ENCODE assay signal across 17 cellular contexts in the genomic region with DNA sequence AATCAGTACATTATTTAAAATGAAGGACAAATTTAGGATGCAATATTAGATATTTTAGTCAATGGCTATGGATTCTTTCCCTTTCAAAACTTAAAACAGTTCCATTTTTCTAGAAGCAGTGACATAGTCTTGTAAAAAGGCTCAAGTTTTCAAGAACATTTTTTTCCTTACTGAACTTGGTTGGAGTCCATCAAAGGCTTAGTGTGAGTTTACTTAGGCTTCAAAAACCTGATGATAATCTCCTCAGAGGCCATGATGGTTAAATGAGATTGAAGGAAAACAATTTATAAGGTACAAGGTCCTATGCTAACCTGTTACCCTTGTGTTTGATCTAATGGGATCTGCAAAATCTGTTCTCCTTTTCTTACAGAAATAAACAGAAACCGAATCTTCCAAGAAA.
A peak's percentile ranks its signal among the peaks of the same experiment; 100 is the strongest.
DNase-seq lines count a peak whose midpoint lies in the region; ATAC-seq, FAIRE-seq and TF ChIP-seq lines count a peak whose summit lies in the region.
"Had no signal": no experiment of that assay in that cellular context is flagged by ENCODE, and none has a peak within 500 bp of the region (broad histone marks: within the 10 kb centered on the region; RNA-seq: fewer than 3 reads in every experiment).

No MANE protein-coding gene starts in this region.

- no peak overlapping the region for H2BK20ac ChIP-seq in H1 (ENCODE audit: low read length)

- H2AK5ac ChIP-seq in H1 (ENCODE audit: low read depth, low read length) = no peak overlapping the region

- H3K18ac ChIP-seq in H1 (ENCODE audit: extremely low read depth, low read length) = no peak overlapping the region

- H2AFZ ChIP-seq in H1 (ENCODE audit: low read length) = no peak overlapping the region

- no peak overlapping the region for H4K5ac ChIP-seq in H1 (ENCODE audit: insufficient read length, low read depth, low read length)

- intact Hi-C loops in dorsolateral prefrontal cortex (cut with DNase I) = no loop called here

- H3K4ac ChIP-seq in H1 (replicated peaks; ENCODE audit: insufficient read length, low read depth, low read length) = no peak overlapping the region

- H3K56ac ChIP-seq in H1 (replicated peaks; ENCODE audit: insufficient read length, low read depth, low read length) = no peak overlapping the region

- H4K8ac ChIP-seq in H1 (ENCODE audit: extremely low read depth, insufficient read depth, low read length) = no peak overlapping the region

- H3K79me1 ChIP-seq in H1 (ENCODE audit: low read depth, low read length) = no peaks in the 10 kb centered on the region

- no peak for TF ChIP-seq EP300 in H1 (IDR thresholded peaks at IDR 0.05; ENCODE audit: borderline replicate concordance in 1 of 2, low read depth in 2 of 2, low read length in 2 of 2)

- no peak overlapping the region for H3K9ac ChIP-seq in H1 (replicated peaks in 1 of 4; ENCODE audit: extremely low read depth in 1 of 4, low read depth in 3 of 4, low read length in 3 of 4)
- H3K9ac ChIP-seq: BLaER1 had no signal

- no peak overlapping the region for H3K27ac ChIP-seq in H1 (ENCODE audit: low read depth, low read length)
- H3K27ac ChIP-seq in dorsolateral prefrontal cortex = no peak overlapping the region
- H3K27ac ChIP-seq: BLaER1 had no signal

- no peaks in the 10 kb centered on the region for H3K79me2 ChIP-seq in H1 (ENCODE audit: control insufficient read depth in 1 of 2, insufficient read depth in 2 of 2, low read length in 2 of 2)

- H2BK120ac ChIP-seq in H1 (replicated peaks; ENCODE audit: low read depth, low read length) = no peak overlapping the region

- no peak overlapping the region for H3K23ac ChIP-seq in H1 (ENCODE audit: insufficient read length)

- POLR2A ChIA-PET in H1 (lab: Charles Lee; ENCODE audit: partially characterized antibody) = no interaction called here

- peak; percentile 44 for FAIRE-seq in GM19239 (lab: Jason Lieb, UNC)
- peak; percentile 7 for FAIRE-seq in H1 (lab: Jason Lieb, UNC)
- FAIRE-seq: G401.6, GM12892, GM18507 had no signal

- H3K27me3 ChIP-seq in H1 (replicated peaks in 1 of 4; ENCODE audit: control insufficient read depth in 3 of 4, extremely low read depth in 1 of 4, insufficient read depth in 3 of 4, low read length in 3 of 4) (no peaks in the 10 kb centered on the region), dorsolateral prefrontal cortex (no peaks in the 10 kb centered on the region)
- H3K27me3 ChIP-seq: BLaER1 had no signal

- H3K4me1 ChIP-seq in H1 (replicated peaks in 1 of 4; ENCODE audit: control insufficient read depth in 3 of 4, insufficient read depth in 4 of 4, low read length in 3 of 4) = peaks cover 0 to 2% (median 0%) of the 10 kb centered on the region in 4 experiments; a peak in 1 of 7 replicates
- H3K4me1 ChIP-seq: BLaER1 had no signal

- peaks cover 0 to 4% (median 0%) of the 10 kb centered on the region in 4 experiments; a peak in 1 of 8 replicates for H3K36me3 ChIP-seq in H1 (ENCODE audit: control insufficient read depth in 2 of 4, insufficient read depth in 4 of 4, low read length in 3 of 4)

- no peak for TF ChIP-seq POLR2A in H1 (IDR thresholded peaks at IDR 0.05; ENCODE audit: control extremely low read depth in 1 of 2, low read depth in 2 of 2, low read length in 2 of 2)

- no peaks in the 10 kb centered on the region for H3K9me3 ChIP-seq in H1 (ENCODE audit: insufficient read depth in 2 of 2, low read depth in 1 of 2, low read length in 1 of 2)
- H3K9me3 ChIP-seq: BLaER1 had no signal

- no peak overlapping the region for H3K4me3 ChIP-seq in LNCaP clone FGC (ENCODE audit: low read depth, low read length)
- no peak overlapping the region for H3K4me3 ChIP-seq in H1 (ENCODE audit: extremely low read depth in 1 of 4, insufficient read depth in 2 of 4, low read depth in 3 of 4, low read length in 4 of 4)
- no peak overlapping the region for H3K4me3 ChIP-seq in dorsolateral prefrontal cortex
- H3K4me3 ChIP-seq: BLaER1 had no signal

- CTCF ChIA-PET in H1 (lab: Charles Lee; ENCODE audit: partially characterized antibody) = no interaction called here

- DNase-seq in GM19239 (ENCODE audit: insufficient read length, low spot score) = no peak
- DNase-seq in LNCaP clone FGC (ENCODE audit: low read depth) = peak; percentile 93
- peak; percentile 82 for DNase-seq in NCI-H82 treated with DMSO at 0.1 percent for 48 hours (lab: John Stamatoyannopoulos, UW; ENCODE audit: unreplicated experiment)
- no peak for DNase-seq in H1 (ENCODE audit: low read depth in 1 of 2, low spot score in 2 of 2)
- DNase-seq in NCI-H2196 treated with DMSO at 0.1 percent for 48 hours (lab: John Stamatoyannopoulos, UW; ENCODE audit: unreplicated experiment) = no peak
- no peak for DNase-seq in T-helper 1 cell
- DNase-seq in dorsolateral prefrontal cortex = no peak
- DNase-seq: 8988T; Calu3; CD4-positive, alpha-beta memory T cell; GOT3; H9 had no signal

- no peak overlapping the region for H3K14ac ChIP-seq in H1 (ENCODE audit: insufficient read length)

- no peak overlapping the region for H2BK15ac ChIP-seq in H1 (ENCODE audit: low read length)

- H3K23me2 ChIP-seq in H1 (ENCODE audit: low read depth, low read length) = no peaks in the 10 kb centered on the region

- TF ChIP-seq CTCF in LNCaP clone FGC (IDR thresholded peaks at IDR 0.05; ENCODE audit: control insufficient read depth, extremely low read depth, insufficient read depth) (no peak), H1 (IDR thresholded peaks at IDR 0.05; ENCODE audit: control extremely low read depth in 1 of 3, insufficient read depth in 1 of 3, low read depth in 1 of 3, low read length in 3 of 3) (no peak), dorsolateral prefrontal cortex (IDR thresholded peaks at IDR 0.05 in 54 of 56, conservative IDR thresholded peaks at IDR 0.05 in 2 of 56; ENCODE audit: low read depth in 1 of 56, partially characterized antibody in 56 of 56) (no peak)

- 80% methylated on average over 1 of the region's 1 CpG; no CpG with 5 or more reads in 1 of the 2 experiments for WGBS in H1 (ENCODE audit: extremely low coverage in 1 of 2, insufficient coverage in 1 of 2, insufficient read length in 1 of 2, insufficient replicate concordance in 2 of 2, low coverage in 1 of 2, low lambda C conversion rate in 2 of 2, missing lambda C conversion rate in 1 of 2), 2 experiments

- no peak for TF ChIP-seq RAD21 in H1 (IDR thresholded peaks at IDR 0.05 in 1 of 2, conservative IDR thresholded peaks at IDR 0.05 in 1 of 2; ENCODE audit: low read depth in 2 of 2, low read length in 2 of 2)

- no peak overlapping the region for H2BK12ac ChIP-seq in H1 (ENCODE audit: low read depth, low read length)

- no peaks in the 10 kb centered on the region for H4K20me1 ChIP-seq in H1 (replicated peaks in 1 of 2; ENCODE audit: control insufficient read depth in 1 of 2, insufficient read depth in 2 of 2, low read length in 2 of 2)
- H4K20me1 ChIP-seq: BLaER1 had no signal

- H2BK5ac ChIP-seq in H1 (ENCODE audit: low read depth, low read length) = no peak overlapping the region

- no peak overlapping the region for H3K4me2 ChIP-seq in H1 (ENCODE audit: insufficient read depth in 1 of 2, low read depth in 2 of 2, low read length in 2 of 2)
- H3K4me2 ChIP-seq: BLaER1 had no signal

- no peak for ATAC-seq in GM19395 (IDR thresholded peaks at IDR 0.05; ENCODE audit: unreplicated experiment)

- no peak overlapping the region for H4K91ac ChIP-seq in H1 (replicated peaks; ENCODE audit: insufficient read length, low read length)

TF ChIP-seq in H1, 55 proteins besides CTCF, POLR2A, EP300 and RAD21:
- TF ChIP-seq SAP30 (IDR thresholded peaks at IDR 0.05; ENCODE audit: insufficient read depth, insufficient replicate concordance, low read length) (no peak), CTBP2 (IDR thresholded peaks at IDR 0.05; ENCODE audit: borderline replicate concordance, insufficient read depth, insufficient read length, low read length) (no peak), SIN3A (conservative IDR thresholded peaks at IDR 0.05 in 1 of 2, IDR thresholded peaks at IDR 0.05 in 1 of 2; ENCODE audit: low read depth in 1 of 2, low read length in 2 of 2) (no peak), PHF8 (conservative IDR thresholded peaks at IDR 0.05; ENCODE audit: low read depth, low read length) (no peak)

Comparison
In these comparisons a context has a peak if more than half of its experiments do, and no peak if none do; other contexts are left out.
1. DNase-seq: peak in LNCaP clone FGC (single experiment) and NCI-H82 treated with DMSO at 0.1 percent for 48 hours (single experiment); none in GM19239 (single experiment), H1 (0 of 2), NCI-H2196 treated with DMSO at 0.1 percent for 48 hours (single experiment), T-helper 1 cell (0 of 5) and dorsolateral prefrontal cortex (0 of 10).